In genomic region chr18:6010284-6010683, GRCh38 we compare ENCODE assay signal across 24 cellular contexts.
DNase-seq lines count a peak whose midpoint lies in the region; ATAC-seq and TF ChIP-seq lines count a peak whose summit lies in the region.
"Had no signal": no experiment of that assay in that cellular context is flagged by ENCODE, and none has a peak within 500 bp of the region (broad histone marks: within the 10 kb centered on the region; RNA-seq: fewer than 3 reads in every experiment).

No MANE protein-coding gene starts in this region.

- in situ Hi-C loops in brain microvascular endothelial cell (cut with HindIII; ENCODE audit: low pct_ligation_motif_present, low sequenced_read_pairs) (no loop called here), ACHN (cut with HindIII; ENCODE audit: low pct_ligation_motif_present, low pct_unique_long_range_greater_than_20kb, low sequenced_read_pairs) (no loop called here)

- no peaks in the 10 kb centered on the region for H3K9me3 Mint-ChIP-seq in glutamatergic neuron (ENCODE audit: unreplicated experiment)
- H3K9me3 Mint-ChIP-seq: GM23338 had no signal

- peak; percentile 59 for ATAC-seq in foreskin keratinocyte
- ATAC-seq: GM23338, HepG2, Panc1 had no signal

- no peak overlapping the region for H3K4me3 Mint-ChIP-seq in glutamatergic neuron (ENCODE audit: unreplicated experiment)
- H3K4me3 Mint-ChIP-seq: CD4-positive, alpha-beta memory T cell; GM23338 had no signal

- H3K4me1 Mint-ChIP-seq in glutamatergic neuron (ENCODE audit: low read depth, unreplicated experiment), result no peaks in the 10 kb centered on the region

- no peak overlapping the region for H3K4me3 ChIP-seq in brain microvascular endothelial cell (ENCODE audit: low read depth, low read length)
- H3K4me3 ChIP-seq: BLaER1 treated with 17β-estradiol and CSF1 and Interleukin-3, amounts not matched to agents 10 nM and 100 nM; GM23338; HAP-1 had no signal

- H3K36me3 ChIP-seq in brain microvascular endothelial cell (replicated peaks), result no peaks in the 10 kb centered on the region
- H3K36me3 ChIP-seq: BLaER1 treated with 17β-estradiol and CSF1 and Interleukin-3, amounts not matched to agents 10 nM and 100 nM; HAP-1 had no signal

- peak overlapping the region; percentile 56 for H3K27ac ChIP-seq in brain microvascular endothelial cell
- H3K27ac ChIP-seq in foreskin keratinocyte, result no peak overlapping the region
- H3K27ac ChIP-seq: BLaER1 treated with 17β-estradiol and CSF1 and Interleukin-3, amounts not matched to agents 10 nM and 100 nM; HL-60 had no signal

- TF ChIP-seq CTCF in brain microvascular endothelial cell (IDR thresholded peaks at IDR 0.05; ENCODE audit: low read depth, low read length, missing control alignments) (no peak), foreskin keratinocyte (conservative IDR thresholded peaks at IDR 0.05) (no peak), glutamatergic neuron (IDR thresholded peaks at IDR 0.05; ENCODE audit: partially characterized antibody, unreplicated experiment) (no peak)

- peaks cover 2% of the 10 kb centered on the region for H3K27me3 Mint-ChIP-seq in glutamatergic neuron (ENCODE audit: unreplicated experiment)
- H3K27me3 Mint-ChIP-seq: CD4-positive, alpha-beta memory T cell had no signal

- H3K27ac Mint-ChIP-seq in glutamatergic neuron (ENCODE audit: unreplicated experiment), result no peak overlapping the region
- H3K27ac Mint-ChIP-seq: CD4-positive, alpha-beta memory T cell; GM23338 had no signal

- no peaks in the 10 kb centered on the region for H3K27me3 ChIP-seq in brain microvascular endothelial cell (replicated peaks)
- no peaks in the 10 kb centered on the region for H3K27me3 ChIP-seq in foreskin keratinocyte
- H3K27me3 ChIP-seq: BLaER1 treated with 17β-estradiol and CSF1 and Interleukin-3, amounts not matched to agents 10 nM and 100 nM had no signal

- no peaks in the 10 kb centered on the region for H3K36me3 Mint-ChIP-seq in glutamatergic neuron (ENCODE audit: unreplicated experiment)
- H3K36me3 Mint-ChIP-seq: CD4-positive, alpha-beta memory T cell had no signal

- peak; percentile 47 for DNase-seq in NCI-H226
- DNase-seq in brain microvascular endothelial cell, result peak; percentile 35
- peak in 1 of 2 donors; percentile 3 for DNase-seq in foreskin keratinocyte
- no peak for DNase-seq in NCI-H146 (lab: John Stamatoyannopoulos, UW)
- no peak for DNase-seq in ACHN
- no peak for DNase-seq in NCI-H2171 (lab: John Stamatoyannopoulos, UW)
- DNase-seq in glutamatergic neuron, result no peak
- DNase-seq: Caco-2; CD4-positive, alpha-beta memory T cell; DND-41; KBM-7; NCI-H1092; NCI-H1436; NCI-H1930; NCI-H2227 treated with DMSO at 0.1 percent for 48 hours; NCI-H510A treated with DMSO at 0.1 percent for 48 hours; NCI-H774; NK-92 treated with Interleukin-12 subunit alpha and Interleukin-12 subunit beta, amount 100 ng/mL, for 24 hours had no signal

- H3K4me1 ChIP-seq in foreskin keratinocyte, result no peaks in the 10 kb centered on the region
- H3K4me1 ChIP-seq: Caco-2, HAP-1 had no signal

Comparison
In these comparisons a context has a peak if more than half of its experiments do, and no peak if none do; other contexts are left out.
1. DNase-seq: peak in NCI-H226 (single experiment) and brain microvascular endothelial cell (single experiment); none in NCI-H146 (single experiment), ACHN (single experiment), NCI-H2171 (single experiment) and glutamatergic neuron (single experiment).